10 cellular contexts compared by ENCODE assay signal in genomic region chr12:713281-713875, GRCh38. TPM values are rescaled to one million over a fixed set of nuclear protein-coding genes. Genes with fewer than 3 reads are reported as not detected.
A peak's percentile ranks its signal among the peaks of the same experiment; 100 is the strongest.
DNase-seq lines count a peak whose midpoint lies in the region; ATAC-seq and TF ChIP-seq lines count a peak whose summit lies in the region.
"Had no signal": no experiment of that assay in that cellular context is flagged by ENCODE, and none has a peak within 500 bp of the region (broad histone marks: within the 10 kb centered on the region; RNA-seq: fewer than 3 reads in every experiment).

No MANE protein-coding gene starts in this region.

- H3K4me3 Mint-ChIP-seq in activated CD8-positive, alpha-beta T cell treated with anti-CD3 and anti-CD28 coated beads, Interleukin-2, amount 10 ng/mL, durations not matched to agents 7 days and 5 days, result no peak overlapping the region
- H3K4me3 Mint-ChIP-seq: naive thymus-derived CD8-positive, alpha-beta T cell had no signal

- no peaks in the 10 kb centered on the region for H3K36me3 Mint-ChIP-seq in activated CD8-positive, alpha-beta T cell treated with anti-CD3 and anti-CD28 coated beads, Interleukin-2, amount 10 ng/mL, durations not matched to agents 7 days and 5 days (ENCODE audit: low read depth)
- H3K36me3 Mint-ChIP-seq: IgD-negative memory B cell; naive thymus-derived CD8-positive, alpha-beta T cell had no signal

- peaks cover 28% of the 10 kb centered on the region for H3K4me1 Mint-ChIP-seq in activated CD8-positive, alpha-beta T cell treated with anti-CD3 and anti-CD28 coated beads, Interleukin-2, amount 10 ng/mL, durations not matched to agents 7 days and 5 days (ENCODE audit: low read depth)

- peak overlapping the region; percentile 16 for H3K4me3 ChIP-seq in left ventricle myocardium inferior
- H3K4me3 ChIP-seq in vagina, result no peak overlapping the region

- CTCF ChIA-PET in activated CD8-positive, alpha-beta T cell treated with anti-CD3 and anti-CD28 coated beads, Interleukin-2, amount 10 ng/mL, durations not matched to agents 7 days and 5 days (lab: Charles Lee), result interaction anchor here (1.1 to 2.8 kb wide), 5 partner anchors 11 to 37 kb away, joined by 3 to 12 read pairs (median 4); no protein-coding TSS in a partner anchor

- peak overlapping the region; percentile 93 for H3K27ac ChIP-seq in left ventricle myocardium inferior (replicated peaks)
- no peak overlapping the region for H3K27ac ChIP-seq in vagina

- intact Hi-C loops in left ventricle myocardium inferior (cut with micrococcal nuclease) (no loop called here), vagina (cut with DNase I) (no loop called here)

- H3K9me3 Mint-ChIP-seq in activated CD8-positive, alpha-beta T cell treated with anti-CD3 and anti-CD28 coated beads, Interleukin-2, amount 10 ng/mL, durations not matched to agents 7 days and 5 days (ENCODE audit: insufficient read depth), result no peaks in the 10 kb centered on the region
- H3K9me3 Mint-ChIP-seq: naive thymus-derived CD8-positive, alpha-beta T cell had no signal

- H3K36me3 ChIP-seq in left ventricle myocardium inferior, result no peaks in the 10 kb centered on the region
- H3K36me3 ChIP-seq in vagina, result no peaks in the 10 kb centered on the region

- H3K9me3 ChIP-seq in left ventricle myocardium inferior (replicated peaks) (no peaks in the 10 kb centered on the region), vagina (no peaks in the 10 kb centered on the region)

- TF ChIP-seq POLR2A in vagina (IDR thresholded peaks at IDR 0.05), result no peak

- peak; percentile 64 for ATAC-seq in activated CD8-positive, alpha-beta T cell treated with anti-CD3 and anti-CD28 coated beads, Interleukin-2, amount 10 ng/mL, durations not matched to agents 7 days and 5 days
- ATAC-seq in HG02763 (IDR thresholded peaks at IDR 0.05; ENCODE audit: unreplicated experiment), result no peak
- ATAC-seq: naive thymus-derived CD8-positive, alpha-beta T cell had no signal

- TF ChIP-seq CTCF in left ventricle myocardium inferior (IDR thresholded peaks at IDR 0.05; ENCODE audit: borderline replicate concordance) (no peak), vagina (IDR thresholded peaks at IDR 0.05) (no peak)

- H3K27ac Mint-ChIP-seq in activated CD8-positive, alpha-beta T cell treated with anti-CD3 and anti-CD28 coated beads, Interleukin-2, amount 10 ng/mL, durations not matched to agents 7 days and 5 days, result no peak overlapping the region
- H3K27ac Mint-ChIP-seq: IgD-negative memory B cell had no signal

- H3K27me3 Mint-ChIP-seq in activated CD8-positive, alpha-beta T cell treated with anti-CD3 and anti-CD28 coated beads, Interleukin-2, amount 10 ng/mL, durations not matched to agents 7 days and 5 days (ENCODE audit: low read depth), result no peaks in the 10 kb centered on the region
- H3K27me3 Mint-ChIP-seq: IgD-negative memory B cell; naive thymus-derived CD8-positive, alpha-beta T cell had no signal

- POLR2A ChIA-PET in activated CD8-positive, alpha-beta T cell treated with anti-CD3 and anti-CD28 coated beads, Interleukin-2, amount 10 ng/mL, durations not matched to agents 7 days and 5 days (lab: Charles Lee), result interaction anchor here (0.5 kb wide), 1 partner anchor 14 kb away, joined by 3 read pairs; no protein-coding TSS in a partner anchor

- peak; percentile 10 for DNase-seq in M059J (ENCODE audit: low read depth)
- DNase-seq in activated CD8-positive, alpha-beta T cell treated with anti-CD3 and anti-CD28 coated beads, Interleukin-2, amount 10 ng/mL, durations not matched to agents 7 days and 5 days, result no peak
- DNase-seq in left ventricle myocardium inferior, result no peak
- peak; percentile 44 to 50 for DNase-seq in stimulated activated CD8-positive, alpha-beta memory T cell treated with anti-CD3 and anti-CD28 coated beads, Interleukin-15, amount 100 ng/mL, for 48 hours (ENCODE audit: low read depth in 2 of 2)
- DNase-seq in vagina (ENCODE audit: extremely low spot score in 2 of 2), result no peak
- no peak for DNase-seq in dermis blood vessel endothelial cell
- DNase-seq: naive thymus-derived CD8-positive, alpha-beta T cell; NCI-H2081 treated with DMSO at 0.1 percent for 48 hours had no signal

- H3K27me3 ChIP-seq in left ventricle myocardium inferior (ENCODE audit: low read depth) (no peaks in the 10 kb centered on the region), vagina (no peaks in the 10 kb centered on the region)

- H3K4me1 ChIP-seq in left ventricle myocardium inferior, result peaks cover 24% of the 10 kb centered on the region
- no peaks in the 10 kb centered on the region for H3K4me1 ChIP-seq in vagina

RNA-seq across cellular contexts. Expression of gene WNK1, which starts 39.0 kb away (rescaled TPM):
- 40.7 and 50.5 TPM in 2 replicates for total RNA-seq in M059J (2014; rRNA removed; shearing (Covaris generic))
- 100 to 1,000 TPM; 203 to 204 TPM for total RNA-seq in activated CD8-positive, alpha-beta T cell treated with anti-CD3 and anti-CD28 coated beads, Interleukin-2, amount 10 ng/mL, durations not matched to agents 7 days and 5 days
- total RNA-seq in left ventricle myocardium inferior, result 289 TPM
- 366 TPM for total RNA-seq in vagina
- total RNA-seq in dermis blood vessel endothelial cell, result 74.4 and 190 TPM in 2 replicates

RNA-seq across cellular contexts. Expression of gene NINJ2, which starts 50.1 kb away (rescaled TPM):
- total RNA-seq in M059J (2014; rRNA removed; shearing (Covaris generic)), result 0.81 TPM in 1 of 2 replicates, not detected in the other
- 10 to 100 TPM in 1 of 2 experiments, 1 to 10 TPM in 1; 8.0 to 10.6 TPM for total RNA-seq in activated CD8-positive, alpha-beta T cell treated with anti-CD3 and anti-CD28 coated beads, Interleukin-2, amount 10 ng/mL, durations not matched to agents 7 days and 5 days
- total RNA-seq in left ventricle myocardium inferior (4.6 TPM), vagina (23.8 TPM), dermis blood vessel endothelial cell (1.2 and 4.8 TPM in 2 replicates)

Comparison
In these comparisons a context has a peak if more than half of its experiments do, and no peak if none do; other contexts are left out.
1. DNase-seq: peak in M059J (single experiment) and stimulated activated CD8-positive, alpha-beta memory T cell treated with anti-CD3 and anti-CD28 coated beads, Interleukin-15, amount 100 ng/mL, for 48 hours (2 of 2); none in activated CD8-positive, alpha-beta T cell treated with anti-CD3 and anti-CD28 coated beads, Interleukin-2, amount 10 ng/mL, durations not matched to agents 7 days and 5 days (single experiment), left ventricle myocardium inferior (single experiment), vagina (0 of 2) and dermis blood vessel endothelial cell (single experiment).